Comparison of ENCODE assay signal across 12 cellular contexts in the genomic region with DNA sequence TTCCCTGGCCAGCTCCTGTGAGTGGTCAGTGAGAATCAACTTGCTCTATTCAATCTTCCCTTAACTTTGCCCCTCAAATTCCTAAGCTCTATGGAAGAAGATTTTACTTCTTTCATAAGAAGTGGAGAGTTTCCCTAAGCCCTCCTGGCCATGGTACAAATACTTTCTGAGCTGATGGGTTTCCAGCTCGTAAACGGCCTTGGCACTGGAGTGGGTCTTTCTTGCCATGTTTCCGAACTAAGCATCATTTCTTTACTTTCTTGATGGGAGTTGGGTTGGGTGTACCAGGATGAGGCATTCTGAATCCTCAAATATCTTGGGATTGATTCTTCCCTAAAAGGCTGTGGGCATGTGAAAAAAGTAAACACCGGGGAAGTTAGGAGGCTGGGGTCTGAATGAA.
DNase-seq lines count a peak whose midpoint lies in the region; ATAC-seq and TF ChIP-seq lines count a peak whose summit lies in the region.
"Had no signal": no experiment of that assay in that cellular context is flagged by ENCODE, and none has a peak within 500 bp of the region (broad histone marks: within the 10 kb centered on the region; RNA-seq: fewer than 3 reads in every experiment).

No MANE protein-coding gene starts in this region.

- no peak for TF ChIP-seq CTCF in RWPE2 (IDR thresholded peaks at IDR 0.05; ENCODE audit: poor library complexity, severe bottlenecking)
- TF ChIP-seq CTCF in fibroblast of pulmonary artery (IDR thresholded peaks at IDR 0.05; ENCODE audit: low read length, missing control alignments) = no peak
- TF ChIP-seq CTCF in tibial nerve (IDR thresholded peaks at IDR 0.05) = no peak

- H3K27ac ChIP-seq in RWPE2 (ENCODE audit: poor library complexity, severe bottlenecking) (peak overlapping the region; percentile 48), muscle layer of duodenum (ENCODE audit: low read length) (peak overlapping the region; percentile 47), tibial nerve (peak overlapping the region; percentile 79 to 93 (median 88))
- H3K27ac ChIP-seq: C4-2B had no signal

- H3K36me3 Mint-ChIP-seq in activated T-helper 2 cell treated with anti-CD3 and anti-CD28 coated beads, Interferon-gamma antibody, Interleukin-2, Interleukin-4, amounts not matched to agents 10 μg/mL and 5 μg/mL and 100 μg/mL, durations not matched to agents 14 hours and 24 hours and 36 hours (ENCODE audit: low read depth) = no peaks in the 10 kb centered on the region
- H3K36me3 Mint-ChIP-seq: T-cell had no signal

- intact Hi-C loops in activated T-helper 2 cell treated with anti-CD3 and anti-CD28 coated beads, Interferon-gamma antibody, Interleukin-2, Interleukin-4, amounts not matched to agents 10 μg/mL and 5 μg/mL and 100 μg/mL, durations not matched to agents 14 hours and 24 hours and 36 hours (cut with micrococcal nuclease) = no loop called here

- peaks cover 6% of the 10 kb centered on the region for H3K27me3 Mint-ChIP-seq in activated T-helper 2 cell treated with anti-CD3 and anti-CD28 coated beads, Interferon-gamma antibody, Interleukin-2, Interleukin-4, amounts not matched to agents 10 μg/mL and 5 μg/mL and 100 μg/mL, durations not matched to agents 14 hours and 24 hours and 36 hours (ENCODE audit: low read depth)

- TF ChIP-seq POLR2A in tibial nerve (IDR thresholded peaks at IDR 0.05) = no peak

- DNase-seq in RWPE2 (ENCODE audit: low spot score) = no peak
- DNase-seq in fibroblast of pulmonary artery (ENCODE audit: low read depth) = peak; percentile 1
- peak in 1 of 2 donors; percentile 50 for DNase-seq in tibial nerve (ENCODE audit: low spot score in 2 of 2)
- no peak for DNase-seq in activated T-helper 2 cell treated with anti-CD3 and anti-CD28 coated beads, Interferon-gamma antibody, Interleukin-2, Interleukin-4, amounts not matched to agents 10 μg/mL and 5 μg/mL and 100 μg/mL, durations not matched to agents 14 hours and 24 hours and 36 hours (ENCODE audit: low spot score)
- no peak for DNase-seq in 8988T
- DNase-seq: activated CD4-positive, alpha-beta T cell treated with anti-CD3 and anti-CD28 coated beads for 4 hours; T-cell had no signal

- ATAC-seq in RWPE2 (ENCODE audit: low read depth) (no peak), GM18519 (IDR thresholded peaks at IDR 0.05; ENCODE audit: low FRiP score, unreplicated experiment) (no peak), GM19452 (IDR thresholded peaks at IDR 0.05; ENCODE audit: unreplicated experiment) (no peak)
- ATAC-seq: T-cell had no signal

- no peak overlapping the region for H3K27ac Mint-ChIP-seq in activated T-helper 2 cell treated with anti-CD3 and anti-CD28 coated beads, Interferon-gamma antibody, Interleukin-2, Interleukin-4, amounts not matched to agents 10 μg/mL and 5 μg/mL and 100 μg/mL, durations not matched to agents 14 hours and 24 hours and 36 hours
- H3K27ac Mint-ChIP-seq: T-cell had no signal

- WGBS in tibial nerve, 2 donors = 25 to 38% methylated on average over 4 of the region's 4 CpGs

- no peaks in the 10 kb centered on the region for H3K4me1 Mint-ChIP-seq in activated T-helper 2 cell treated with anti-CD3 and anti-CD28 coated beads, Interferon-gamma antibody, Interleukin-2, Interleukin-4, amounts not matched to agents 10 μg/mL and 5 μg/mL and 100 μg/mL, durations not matched to agents 14 hours and 24 hours and 36 hours (ENCODE audit: low read depth)
- H3K4me1 Mint-ChIP-seq: T-cell had no signal

- H3K36me3 ChIP-seq in RWPE2 (ENCODE audit: low read depth) = no peaks in the 10 kb centered on the region
- peaks cover 0 to 4% of the 10 kb centered on the region in 2 donors for H3K36me3 ChIP-seq in muscle layer of duodenum (ENCODE audit: control insufficient read depth in 1 of 2, insufficient read depth in 2 of 2, low read length in 2 of 2)
- no peaks in the 10 kb centered on the region for H3K36me3 ChIP-seq in tibial nerve

- no peaks in the 10 kb centered on the region for H3K27me3 ChIP-seq in RWPE2 (ENCODE audit: insufficient read depth, poor library complexity, severe bottlenecking)
- H3K27me3 ChIP-seq in muscle layer of duodenum (ENCODE audit: low read depth, low read length) = no peaks in the 10 kb centered on the region
- no peaks in the 10 kb centered on the region for H3K27me3 ChIP-seq in tibial nerve

- TF ChIP-seq EP300 in tibial nerve (IDR thresholded peaks at IDR 0.05) = no peak

- H3K4me3 ChIP-seq in RWPE2 (ENCODE audit: severe bottlenecking) = no peak overlapping the region
- no peak overlapping the region for H3K4me3 ChIP-seq in fibroblast of pulmonary artery (replicated peaks; ENCODE audit: low read depth, low read length)
- no peak overlapping the region for H3K4me3 ChIP-seq in muscle layer of duodenum (ENCODE audit: low read depth in 1 of 2, low read length in 2 of 2)
- no peak overlapping the region for H3K4me3 ChIP-seq in tibial nerve

- peaks cover 8% of the 10 kb centered on the region for H3K4me1 ChIP-seq in RWPE2 (ENCODE audit: insufficient read depth, poor library complexity, severe bottlenecking)
- no peaks in the 10 kb centered on the region for H3K4me1 ChIP-seq in muscle layer of duodenum (ENCODE audit: control insufficient read depth in 1 of 2, insufficient read depth in 2 of 2, low read length in 2 of 2)
- peaks cover 0 to 30% (median 19%) of the 10 kb centered on the region in 4 donors for H3K4me1 ChIP-seq in tibial nerve

- H3K4me3 Mint-ChIP-seq in activated T-helper 2 cell treated with anti-CD3 and anti-CD28 coated beads, Interferon-gamma antibody, Interleukin-2, Interleukin-4, amounts not matched to agents 10 μg/mL and 5 μg/mL and 100 μg/mL, durations not matched to agents 14 hours and 24 hours and 36 hours (ENCODE audit: low read depth) = no peak overlapping the region
- H3K4me3 Mint-ChIP-seq: neural crest cell, T-cell had no signal

- H3K9me3 ChIP-seq in RWPE2 (ENCODE audit: severe bottlenecking) = peaks cover 2% of the 10 kb centered on the region
- peaks cover 0 to 6% of the 10 kb centered on the region in 2 donors for H3K9me3 ChIP-seq in muscle layer of duodenum (ENCODE audit: control insufficient read depth in 1 of 2, low read length in 2 of 2)
- H3K9me3 ChIP-seq in tibial nerve = peaks cover 0 to 9% (median 0%) of the 10 kb centered on the region in 4 donors

- no peaks in the 10 kb centered on the region for H3K9me3 Mint-ChIP-seq in activated T-helper 2 cell treated with anti-CD3 and anti-CD28 coated beads, Interferon-gamma antibody, Interleukin-2, Interleukin-4, amounts not matched to agents 10 μg/mL and 5 μg/mL and 100 μg/mL, durations not matched to agents 14 hours and 24 hours and 36 hours
- H3K9me3 Mint-ChIP-seq: T-cell had no signal
